ENCODE assay signal across 8 cellular contexts in genomic region chr11:11010624-11011127, GRCh38.
DNase-seq lines count a peak whose midpoint lies in the region; ATAC-seq and TF ChIP-seq lines count a peak whose summit lies in the region.

No MANE protein-coding gene starts in this region.

- peak; percentile 11 to 26 for DNase-seq in SJCRH30
- peak in 1 of 2 donors; percentile 51 for DNase-seq in cardiac muscle cell (ENCODE audit: low read depth in 1 of 2, low spot score in 1 of 2)
- peak; percentile 52 for DNase-seq in putamen (ENCODE audit: low spot score)
- no peak for DNase-seq in stimulated activated naive CD8-positive, alpha-beta T cell treated with anti-CD3 and anti-CD28 coated beads, Interleukin-15, amount 100 ng/mL, for 72 hours
- no peak for DNase-seq in activated CD8-positive, alpha-beta memory T cell treated with anti-CD3 and anti-CD28 coated beads, Interleukin-2, amount 50 U/mL, for 4 hours
- no peak for DNase-seq in stimulated activated CD4-positive, alpha-beta T cell treated with anti-CD3 and anti-CD28 coated beads, Interleukin-4, amount 100 ng/mL, for 1 hour

- ATAC-seq in HG03342 (IDR thresholded peaks at IDR 0.05; ENCODE audit: unreplicated experiment), result no peak
- no peak for ATAC-seq in stimulated activated naive CD8-positive, alpha-beta T cell treated with anti-CD3 and anti-CD28 coated beads, Interleukin-15, amount 100 ng/mL, for 72 hours

- H3K9me3 ChIP-seq in SJCRH30 (replicated peaks) (no peaks in the 10 kb centered on the region), cardiac muscle cell (ENCODE audit: low read depth) (no peaks in the 10 kb centered on the region)

- H3K4me3 ChIP-seq in SJCRH30 (no peak overlapping the region), cardiac muscle cell (no peak overlapping the region)

- H3K4me1 Mint-ChIP-seq in stimulated activated naive CD8-positive, alpha-beta T cell treated with anti-CD3 and anti-CD28 coated beads, Interleukin-15, amount 100 ng/mL, for 72 hours, result no peaks in the 10 kb centered on the region

- H3K27me3 Mint-ChIP-seq in stimulated activated naive CD8-positive, alpha-beta T cell treated with anti-CD3 and anti-CD28 coated beads, Interleukin-15, amount 100 ng/mL, for 72 hours, result peaks cover 37% of the 10 kb centered on the region

- TF ChIP-seq CTCF in GM12873 (IDR thresholded peaks at IDR 0.05; ENCODE audit: insufficient read depth, low read depth, low read length, missing control alignments) (peak; percentile 7), cardiac muscle cell (IDR thresholded peaks at IDR 0.05; ENCODE audit: low read depth, low read length) (peak; percentile 36)

- no peak overlapping the region for H3K4me3 Mint-ChIP-seq in stimulated activated naive CD8-positive, alpha-beta T cell treated with anti-CD3 and anti-CD28 coated beads, Interleukin-15, amount 100 ng/mL, for 72 hours

- H3K4me1 ChIP-seq in SJCRH30 (no peaks in the 10 kb centered on the region), cardiac muscle cell (ENCODE audit: low read depth) (no peaks in the 10 kb centered on the region)

- no peaks in the 10 kb centered on the region for H3K9me3 Mint-ChIP-seq in stimulated activated naive CD8-positive, alpha-beta T cell treated with anti-CD3 and anti-CD28 coated beads, Interleukin-15, amount 100 ng/mL, for 72 hours

- H3K27me3 ChIP-seq in SJCRH30 (no peaks in the 10 kb centered on the region), cardiac muscle cell (no peaks in the 10 kb centered on the region)

- no peak overlapping the region for H3K27ac ChIP-seq in SJCRH30
- H3K27ac ChIP-seq in cardiac muscle cell, result no peak overlapping the region

- H3K27ac Mint-ChIP-seq in stimulated activated naive CD8-positive, alpha-beta T cell treated with anti-CD3 and anti-CD28 coated beads, Interleukin-15, amount 100 ng/mL, for 72 hours, result no peak overlapping the region

- H3K36me3 ChIP-seq in SJCRH30 (no peaks in the 10 kb centered on the region), cardiac muscle cell (no peaks in the 10 kb centered on the region)

Comparison
In these comparisons a context has a peak if more than half of its experiments do, and no peak if none do; other contexts are left out.
1. DNase-seq: peak in SJCRH30 (2 of 2) and putamen (single experiment); none in stimulated activated naive CD8-positive, alpha-beta T cell treated with anti-CD3 and anti-CD28 coated beads, Interleukin-15, amount 100 ng/mL, for 72 hours (0 of 2), activated CD8-positive, alpha-beta memory T cell treated with anti-CD3 and anti-CD28 coated beads, Interleukin-2, amount 50 U/mL, for 4 hours (single experiment) and stimulated activated CD4-positive, alpha-beta T cell treated with anti-CD3 and anti-CD28 coated beads, Interleukin-4, amount 100 ng/mL, for 1 hour (single experiment).